In the genomic region with DNA sequence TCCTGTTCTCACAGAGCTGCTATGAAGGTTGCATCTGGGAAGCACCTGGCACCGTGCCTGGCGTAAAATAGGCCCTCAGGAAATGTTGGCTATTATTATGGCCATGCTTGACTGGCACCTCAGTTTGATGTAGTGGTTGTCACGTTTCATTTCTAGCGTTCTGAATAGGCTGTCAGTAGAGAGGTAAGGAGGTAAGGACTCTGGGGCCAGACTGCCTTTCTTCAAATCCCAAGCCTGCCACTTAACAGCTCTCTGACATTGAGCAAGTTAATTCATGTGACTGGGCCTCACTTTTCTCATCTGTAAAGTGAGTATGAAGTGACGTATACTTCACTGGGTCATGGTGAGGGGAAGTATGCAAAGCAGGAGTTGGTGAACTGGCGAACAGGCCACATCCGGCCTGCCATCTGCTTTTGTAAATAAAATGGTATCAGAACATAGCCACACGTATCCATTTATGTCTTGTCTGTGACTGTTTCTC, we compare ENCODE assay signal across 9 cellular contexts.
DNase-seq lines count a peak whose midpoint lies in the region; ATAC-seq, FAIRE-seq and TF ChIP-seq lines count a peak whose summit lies in the region.
"Had no signal": no experiment of that assay in that cellular context is flagged by ENCODE, and none has a peak within 500 bp of the region (broad histone marks: within the 10 kb centered on the region; RNA-seq: fewer than 3 reads in every experiment).

No MANE protein-coding gene starts in this region.

- POLR2A ChIA-PET in RWPE1 (lab: Yijun Ruan, JAX; ENCODE audit: low non-redundant PET) = no interaction called here

- intact Hi-C loops in Right ventricle myocardium inferior (cut with DNase I) = no loop called here

- TF ChIP-seq CTCF in cardiac muscle cell (IDR thresholded peaks at IDR 0.05; ENCODE audit: low read depth, low read length) (no peak), RWPE1 (conservative IDR thresholded peaks at IDR 0.05; ENCODE audit: low read depth) (no peak)

- no peak for DNase-seq in cardiac muscle cell (ENCODE audit: low read depth in 1 of 2, low spot score in 1 of 2)
- no peak for DNase-seq in Right ventricle myocardium inferior (ENCODE audit: missing footprints)
- peak; percentile 73 to 77 for DNase-seq in SJSA1 (ENCODE audit: low read depth in 1 of 2, low spot score in 2 of 2)
- no peak for DNase-seq in urothelium cell line (ENCODE audit: low spot score)
- DNase-seq in activated naive CD4-positive, alpha-beta T cell treated with anti-CD3 and anti-CD28 coated beads, Interleukin-2, amount 50 U/mL, for 16 hours = no peak
- no peak for DNase-seq in RWPE1 (ENCODE audit: low spot score)
- no peak for DNase-seq in stimulated activated CD4-positive, alpha-beta T cell treated with anti-CD3 and anti-CD28 coated beads, Interleukin-4, amount 100 ng/mL, for 4 hours

- H3K9me3 ChIP-seq in cardiac muscle cell (ENCODE audit: low read depth) (no peaks in the 10 kb centered on the region), SJSA1 (replicated peaks) (no peaks in the 10 kb centered on the region)

- H3K27ac ChIP-seq in cardiac muscle cell = peak overlapping the region; percentile 63
- peak overlapping the region; percentile 63 for H3K27ac ChIP-seq in SJSA1
- no peak overlapping the region for H3K27ac ChIP-seq in RWPE1
- H3K27ac ChIP-seq: SK-N-MC had no signal

- no peaks in the 10 kb centered on the region for H3K36me3 ChIP-seq in cardiac muscle cell
- no peaks in the 10 kb centered on the region for H3K36me3 ChIP-seq in SJSA1

- H3K4me3 ChIP-seq in cardiac muscle cell = no peak overlapping the region
- H3K4me3 ChIP-seq in SJSA1 = no peak overlapping the region
- H3K4me3 ChIP-seq: SK-N-MC had no signal

- H3K4me1 ChIP-seq in cardiac muscle cell (ENCODE audit: low read depth) = peaks cover 63% of the 10 kb centered on the region
- peaks cover 83% of the 10 kb centered on the region for H3K4me1 ChIP-seq in SJSA1 (replicated peaks)

- CTCF ChIA-PET in RWPE1 (lab: Yijun Ruan, JAX) = no interaction called here

- peak; percentile 35 for FAIRE-seq in urothelium cell line (lab: Jason Lieb, UNC)

- ATAC-seq in Right ventricle myocardium inferior (no peak), HG03280 (IDR thresholded peaks at IDR 0.05; ENCODE audit: unreplicated experiment) (peak; percentile 92)

- H3K27me3 ChIP-seq in cardiac muscle cell (no peaks in the 10 kb centered on the region), SJSA1 (replicated peaks) (no peaks in the 10 kb centered on the region)

Comparison
In these comparisons a context has a peak if more than half of its experiments do, and no peak if none do; other contexts are left out.
1. DNase-seq: peak in SJSA1 (2 of 2); none in cardiac muscle cell (0 of 2), Right ventricle myocardium inferior (single experiment), urothelium cell line (single experiment), activated naive CD4-positive, alpha-beta T cell treated with anti-CD3 and anti-CD28 coated beads, Interleukin-2, amount 50 U/mL, for 16 hours (single experiment), RWPE1 (single experiment) and stimulated activated CD4-positive, alpha-beta T cell treated with anti-CD3 and anti-CD28 coated beads, Interleukin-4, amount 100 ng/mL, for 4 hours (0 of 2).